14 cellular contexts compared by ENCODE assay signal in genomic region chr2:204663816-204664421, GRCh38.
"Had no signal": no experiment of that assay in that cellular context is flagged by ENCODE, and none has a peak within 500 bp of the region (broad histone marks: within the 10 kb centered on the region; RNA-seq: fewer than 3 reads in every experiment).

No MANE protein-coding gene starts in this region.

- H3K27me3 Mint-ChIP-seq: activated naive CD4-positive, alpha-beta T cell treated with anti-CD3 and anti-CD28 coated beads, Interleukin-2, amount 10 ng/mL, durations not matched to agents 7 days and 5 days; central memory CD8-positive, alpha-beta T cell had no signal

- H3K27ac ChIP-seq: uterus had no signal

- H3K4me3 Mint-ChIP-seq: activated CD4-positive, alpha-beta T cell treated with anti-CD3 and anti-CD28 coated beads, Interleukin-2, amount 10 ng/mL, durations not matched to agents 24 days and 14 days; activated naive CD4-positive, alpha-beta T cell treated with anti-CD3 and anti-CD28 coated beads, Interleukin-2, amount 10 ng/mL, durations not matched to agents 7 days and 5 days; brain; central memory CD8-positive, alpha-beta T cell; nephron progenitor cell; T-helper 17 cell; WTC11 had no signal

- H3K4me3 ChIP-seq: tibial artery, uterus had no signal

- H3K4me1 ChIP-seq: uterus had no signal

- H3K36me3 Mint-ChIP-seq: activated naive CD4-positive, alpha-beta T cell treated with anti-CD3 and anti-CD28 coated beads, Interleukin-2, amount 10 ng/mL, durations not matched to agents 7 days and 5 days; brain; WTC11 had no signal

- H3K27ac Mint-ChIP-seq: activated CD4-positive, alpha-beta T cell treated with anti-CD3 and anti-CD28 coated beads, Interleukin-2, amount 10 ng/mL, durations not matched to agents 24 days and 14 days; activated naive CD4-positive, alpha-beta T cell treated with anti-CD3 and anti-CD28 coated beads, Interleukin-2, amount 10 ng/mL, durations not matched to agents 7 days and 5 days; nephron progenitor cell; T-helper 17 cell had no signal

- DNase-seq: activated CD4-positive, alpha-beta T cell treated with anti-CD3 and anti-CD28 coated beads, Interleukin-2, amount 10 ng/mL, durations not matched to agents 24 days and 14 days; activated CD8-positive, alpha-beta memory T cell treated with anti-CD3 and anti-CD28 coated beads for 24 hours; activated naive CD4-positive, alpha-beta T cell treated with anti-CD3 and anti-CD28 coated beads, Interleukin-2, amount 10 ng/mL, durations not matched to agents 7 days and 5 days; cortex of kidney; effector memory CD4-positive, alpha-beta T cell; left colon; nephron progenitor cell; small intestine; T-helper 17 cell; tibial artery; uterus had no signal

- H3K9me3 ChIP-seq: tibial artery, uterus had no signal

- H3K27me3 ChIP-seq: tibial artery, uterus had no signal

- ATAC-seq: left colon, T-helper 17 cell had no signal

- H3K9me3 Mint-ChIP-seq: activated CD4-positive, alpha-beta T cell treated with anti-CD3 and anti-CD28 coated beads, Interleukin-2, amount 10 ng/mL, durations not matched to agents 24 days and 14 days; activated naive CD4-positive, alpha-beta T cell treated with anti-CD3 and anti-CD28 coated beads, Interleukin-2, amount 10 ng/mL, durations not matched to agents 7 days and 5 days; brain; central memory CD8-positive, alpha-beta T cell; nephron progenitor cell; WTC11 had no signal

- H3K36me3 ChIP-seq: tibial artery, uterus had no signal

- H3K4me1 Mint-ChIP-seq: activated CD4-positive, alpha-beta T cell treated with anti-CD3 and anti-CD28 coated beads, Interleukin-2, amount 10 ng/mL, durations not matched to agents 24 days and 14 days; activated naive CD4-positive, alpha-beta T cell treated with anti-CD3 and anti-CD28 coated beads, Interleukin-2, amount 10 ng/mL, durations not matched to agents 7 days and 5 days; central memory CD8-positive, alpha-beta T cell; T-helper 17 cell had no signal
